Comparison of ENCODE assay signal across 8 cellular contexts in genomic region chr11:9716275-9717039, GRCh38. TPM values are rescaled to one million over a fixed set of nuclear protein-coding genes. Genes with fewer than 3 reads are reported as not detected.
A peak's percentile ranks its signal among the peaks of the same experiment; 100 is the strongest.
DNase-seq lines count a peak whose midpoint lies in the region; ATAC-seq and TF ChIP-seq lines count a peak whose summit lies in the region.

No MANE protein-coding gene starts in this region.

- H3K4me3 Mint-ChIP-seq in HFFc6 = peak overlapping the region; percentile 55
- no peak overlapping the region for H3K4me3 Mint-ChIP-seq in activated CD4-positive, alpha-beta T cell treated with anti-CD3 and anti-CD28 coated beads, Interleukin-2, amount 10 ng/mL, durations not matched to agents 7 days and 5 days

- DNase-seq in HFFc6 = peak; percentile 49
- DNase-seq in NOMO-1 (lab: John Stamatoyannopoulos, UW; ENCODE audit: unreplicated experiment in 2 of 2) = peak; percentile 81 to 97
- no peak for DNase-seq in coronary artery (ENCODE audit: low spot score)
- DNase-seq in psoas muscle = no peak
- DNase-seq in putamen (ENCODE audit: low spot score) = no peak
- no peak for DNase-seq in activated CD4-positive, alpha-beta T cell treated with anti-CD3 and anti-CD28 coated beads, Interleukin-2, amount 10 ng/mL, durations not matched to agents 7 days and 5 days

- H3K27me3 ChIP-seq in psoas muscle (ENCODE audit: insufficient read depth in 3 of 3, low read length in 2 of 3) = no peaks in the 10 kb centered on the region

- no peak overlapping the region for H3K4me3 ChIP-seq in coronary artery
- no peak overlapping the region for H3K4me3 ChIP-seq in psoas muscle

- no peaks in the 10 kb centered on the region for H3K27me3 Mint-ChIP-seq in HFFc6 (ENCODE audit: insufficient read depth)
- no peaks in the 10 kb centered on the region for H3K27me3 Mint-ChIP-seq in activated CD4-positive, alpha-beta T cell treated with anti-CD3 and anti-CD28 coated beads, Interleukin-2, amount 10 ng/mL, durations not matched to agents 7 days and 5 days

- CTCF ChIA-PET in activated CD4-positive, alpha-beta T cell treated with anti-CD3 and anti-CD28 coated beads, Interleukin-2, amount 10 ng/mL, durations not matched to agents 7 days and 5 days (lab: Charles Lee) = interaction anchor here (1.0 to 1.5 kb wide), 3 partner anchors 12 to 103 kb away, joined by 3 to 4 read pairs (median 4); no protein-coding TSS in a partner anchor

- H3K27ac Mint-ChIP-seq in HFFc6 = peak overlapping the region; percentile 90
- H3K27ac Mint-ChIP-seq in activated CD4-positive, alpha-beta T cell treated with anti-CD3 and anti-CD28 coated beads, Interleukin-2, amount 10 ng/mL, durations not matched to agents 7 days and 5 days = no peak overlapping the region

- TF ChIP-seq CTCF in HFFc6 (IDR thresholded peaks at IDR 0.05) = no peak
- TF ChIP-seq CTCF in coronary artery (IDR thresholded peaks at IDR 0.05) = no peak
- TF ChIP-seq CTCF in psoas muscle (IDR thresholded peaks at IDR 0.05) = no peak

- peaks cover 38% of the 10 kb centered on the region for H3K36me3 Mint-ChIP-seq in HFFc6 (ENCODE audit: low read depth)
- H3K36me3 Mint-ChIP-seq in activated CD4-positive, alpha-beta T cell treated with anti-CD3 and anti-CD28 coated beads, Interleukin-2, amount 10 ng/mL, durations not matched to agents 7 days and 5 days (ENCODE audit: low read depth) = peaks cover 29% of the 10 kb centered on the region

- POLR2A ChIA-PET in activated CD4-positive, alpha-beta T cell treated with anti-CD3 and anti-CD28 coated beads, Interleukin-2, amount 10 ng/mL, durations not matched to agents 7 days and 5 days (lab: Charles Lee) = no interaction called here

- H3K9me3 Mint-ChIP-seq in HFFc6 = no peaks in the 10 kb centered on the region; the same call in 1 of the 2 replicates
- peaks cover 13% of the 10 kb centered on the region for H3K9me3 Mint-ChIP-seq in activated CD4-positive, alpha-beta T cell treated with anti-CD3 and anti-CD28 coated beads, Interleukin-2, amount 10 ng/mL, durations not matched to agents 7 days and 5 days

- no peaks in the 10 kb centered on the region for H3K4me1 ChIP-seq in psoas muscle

- H3K27ac ChIP-seq in coronary artery (peak overlapping the region; percentile 33 to 53), psoas muscle (peak overlapping the region; percentile 62)

- ATAC-seq in GM18508 (IDR thresholded peaks at IDR 0.05; ENCODE audit: insufficient read depth, unreplicated experiment) = peak; percentile 49
- ATAC-seq in psoas muscle = peak in 3 of 4 donors; percentile 49 to 66 (median 62)
- ATAC-seq in HG02852 (IDR thresholded peaks at IDR 0.05; ENCODE audit: unreplicated experiment) = no peak

- 55 to 63% (median 60%) methylated on average over 4 of the region's 4 CpGs for WGBS in psoas muscle, 3 donors

- H3K9me3 ChIP-seq in psoas muscle = no peaks in the 10 kb centered on the region

- peaks cover 0 to 5% of the 10 kb centered on the region in 2 donors for H3K36me3 ChIP-seq in psoas muscle (ENCODE audit: insufficient read depth in 1 of 2, low read depth in 1 of 2)

- intact Hi-C loops in psoas muscle (cut with DNase I) = no loop called here

- H3K4me1 Mint-ChIP-seq in HFFc6 (ENCODE audit: low read depth) = peaks cover 45% of the 10 kb centered on the region
- H3K4me1 Mint-ChIP-seq in activated CD4-positive, alpha-beta T cell treated with anti-CD3 and anti-CD28 coated beads, Interleukin-2, amount 10 ng/mL, durations not matched to agents 7 days and 5 days = peaks cover 28% of the 10 kb centered on the region

RNA-seq across cellular contexts. Expression of gene SWAP70, which starts 52.6 kb away (rescaled TPM):
- total RNA-seq in HFFc6 (2021; fragmentation: NEBNext Ultra II Directional; extraction: Animal tissue kit (Norgen Biotek cat#: 25700)) = 10 to 100 TPM; 32.0 to 44.6 (median 37.0) TPM
- 10 to 100 TPM in 2 of 4 donors, 1 to 10 TPM in 2; 8.2 to 13.3 (median 11.0) TPM for total RNA-seq in psoas muscle
- 1 to 10 TPM; 4.3 to 5.2 (median 4.5) TPM for polyA plus RNA-seq in psoas muscle
- 10 to 100 TPM in 1 of 2 experiments, 1 to 10 TPM in 1; 9.0 to 10.3 TPM for total RNA-seq in activated CD4-positive, alpha-beta T cell treated with anti-CD3 and anti-CD28 coated beads, Interleukin-2, amount 10 ng/mL, durations not matched to agents 7 days and 5 days

Comparison
In these comparisons a context has a peak if more than half of its experiments do, and no peak if none do; other contexts are left out.
1. DNase-seq: peak in HFFc6 (single experiment) and NOMO-1 (2 of 2); none in coronary artery (single experiment), psoas muscle (0 of 2), putamen (single experiment) and activated CD4-positive, alpha-beta T cell treated with anti-CD3 and anti-CD28 coated beads, Interleukin-2, amount 10 ng/mL, durations not matched to agents 7 days and 5 days (single experiment).